Comparison of ENCODE assay signal across 8 cellular contexts in genomic region chr1:33367488-33368405, GRCh38. TPM values are rescaled to one million over a fixed set of nuclear protein-coding genes. Genes with fewer than 3 reads are reported as not detected.
DNase-seq lines count a peak whose midpoint lies in the region; ATAC-seq and TF ChIP-seq lines count a peak whose summit lies in the region.

No MANE protein-coding gene starts in this region.

- DNase-seq in DMS114 treated with DMSO at 0.1 percent for 48 hours (lab: John Stamatoyannopoulos, UW; ENCODE audit: unreplicated experiment), result peak; percentile 57
- peak; percentile 66 for DNase-seq in NCI-H510A (lab: John Stamatoyannopoulos, UW)
- peak; percentile 89 for DNase-seq in activated CD8-positive, alpha-beta T cell treated with anti-CD3 and anti-CD28 coated beads, Interleukin-2, amount 10 ng/mL, durations not matched to agents 7 days and 5 days
- peak; percentile 85 for DNase-seq in effector CD4-positive, alpha-beta T cell
- DNase-seq in lung (ENCODE audit: low spot score), result peak; percentile 89
- DNase-seq in stimulated activated CD4-positive, alpha-beta T cell treated with anti-CD3 and anti-CD28 coated beads, TNF-alpha, amount 100 ng/mL, for 48 hours (ENCODE audit: low read depth in 3 of 3), result peak; percentile 70 to 83 (median 82)

- peak; percentile 98 for TF ChIP-seq CTCF in lung (IDR thresholded peaks at IDR 0.05; ENCODE audit: control extremely low read depth, extremely low read depth)

- H3K4me1 ChIP-seq in lung (ENCODE audit: control insufficient read depth in 2 of 2, insufficient read depth in 2 of 2, low read length in 2 of 2), result peaks cover 8 to 12% of the 10 kb centered on the region in 2 donors

- H3K4me3 Mint-ChIP-seq in activated CD8-positive, alpha-beta T cell treated with anti-CD3 and anti-CD28 coated beads, Interleukin-2, amount 10 ng/mL, durations not matched to agents 7 days and 5 days, result no peak overlapping the region

- no peaks in the 10 kb centered on the region for H3K9me3 ChIP-seq in lung (ENCODE audit: control insufficient read depth in 2 of 2, insufficient read depth in 1 of 2, low read length in 1 of 2)

- no peak overlapping the region for H3K4me3 ChIP-seq in lung

- H3K27ac Mint-ChIP-seq in activated CD8-positive, alpha-beta T cell treated with anti-CD3 and anti-CD28 coated beads, Interleukin-2, amount 10 ng/mL, durations not matched to agents 7 days and 5 days, result no peak overlapping the region

- POLR2A ChIA-PET in activated CD8-positive, alpha-beta T cell treated with anti-CD3 and anti-CD28 coated beads, Interleukin-2, amount 10 ng/mL, durations not matched to agents 7 days and 5 days (lab: Charles Lee), result interaction anchor here (0.8 kb wide), 1 partner anchor 223 kb away, joined by 4 read pairs; no protein-coding TSS in a partner anchor

- ATAC-seq in HG02763 (IDR thresholded peaks at IDR 0.05; ENCODE audit: unreplicated experiment) (peak; percentile 63), lung (ENCODE audit: insufficient read depth, low FRiP score) (peak; percentile 85), GM19455 (IDR thresholded peaks at IDR 0.05; ENCODE audit: unreplicated experiment) (no peak)
- ATAC-seq in activated CD8-positive, alpha-beta T cell treated with anti-CD3 and anti-CD28 coated beads, Interleukin-2, amount 10 ng/mL, durations not matched to agents 7 days and 5 days, result peak; percentile 97

- H3K27me3 ChIP-seq in lung (ENCODE audit: control insufficient read depth, insufficient read depth), result no peaks in the 10 kb centered on the region

- CTCF ChIA-PET in activated CD8-positive, alpha-beta T cell treated with anti-CD3 and anti-CD28 coated beads, Interleukin-2, amount 10 ng/mL, durations not matched to agents 7 days and 5 days (lab: Charles Lee), result interaction anchor here (0.8 to 3.1 kb wide), 2 partner anchors 70 to 72 kb away, joined by 6 to 29 read pairs; no protein-coding TSS in a partner anchor

- no peaks in the 10 kb centered on the region for H3K36me3 Mint-ChIP-seq in activated CD8-positive, alpha-beta T cell treated with anti-CD3 and anti-CD28 coated beads, Interleukin-2, amount 10 ng/mL, durations not matched to agents 7 days and 5 days (ENCODE audit: low read depth)

- WGBS in lung, 2 donors, result 32 to 35% methylated on average over 23 of the region's 23 CpGs

- H3K27me3 Mint-ChIP-seq in activated CD8-positive, alpha-beta T cell treated with anti-CD3 and anti-CD28 coated beads, Interleukin-2, amount 10 ng/mL, durations not matched to agents 7 days and 5 days (ENCODE audit: low read depth), result peaks cover 2% of the 10 kb centered on the region

- H3K27ac ChIP-seq in lung (ENCODE audit: low read depth in 1 of 2, low read length in 1 of 2), result peak overlapping the region in 1 of 2 donors; percentile 43

- H3K36me3 ChIP-seq in lung (ENCODE audit: control insufficient read depth in 2 of 2, insufficient read depth in 2 of 2, low read length in 2 of 2), result peaks cover 2 to 3% of the 10 kb centered on the region in 2 donors

- peaks cover 5% of the 10 kb centered on the region for H3K4me1 Mint-ChIP-seq in activated CD8-positive, alpha-beta T cell treated with anti-CD3 and anti-CD28 coated beads, Interleukin-2, amount 10 ng/mL, durations not matched to agents 7 days and 5 days (ENCODE audit: low read depth)

- no peaks in the 10 kb centered on the region for H3K9me3 Mint-ChIP-seq in activated CD8-positive, alpha-beta T cell treated with anti-CD3 and anti-CD28 coated beads, Interleukin-2, amount 10 ng/mL, durations not matched to agents 7 days and 5 days (ENCODE audit: insufficient read depth)

RNA-seq across cellular contexts. Expression of gene A3GALT2, which starts 46.8 kb away (rescaled TPM):
- not detected for total RNA-seq in activated CD8-positive, alpha-beta T cell treated with anti-CD3 and anti-CD28 coated beads, Interleukin-2, amount 10 ng/mL, durations not matched to agents 7 days and 5 days
- total RNA-seq in lung, result under 1 TPM in 1 of 2 donors, not detected in 1; 0.28 TPM
- under 1 TPM in 1 of 2 donors, not detected in 1; 0.07 TPM for polyA plus RNA-seq in lung
